8 cellular contexts compared by ENCODE assay signal in genomic region chr7:974820-975681, GRCh38. TPM values are rescaled to one million over a fixed set of nuclear protein-coding genes. Genes with fewer than 3 reads are reported as not detected.
DNase-seq lines count a peak whose midpoint lies in the region; ATAC-seq, FAIRE-seq and TF ChIP-seq lines count a peak whose summit lies in the region.

Gene COX19, minus strand, starts transcription at chr7:975549. Its CDS starts 40 bp downstream, at chr7:975509.

- intact Hi-C loops in OCI-LY7 (cut with micrococcal nuclease; ENCODE audit: unreplicated experiment) = loop anchor here (1.0 to 2.0 kb wide), 2 partner anchors 66 to 111 kb away; no protein-coding TSS in a partner anchor

- POLR2A ChIA-PET in OCI-LY7 (lab: Charles Lee) = interaction anchor here (0.6 to 1.4 kb wide), 7 partner anchors 8 to 1921 kb away, joined by 3 read pairs; no protein-coding TSS in a partner anchor

- H3K79me2 ChIP-seq in OCI-LY7 (ENCODE audit: insufficient read depth, low read depth, low read length) = peaks cover 47% of the 10 kb centered on the region

- FAIRE-seq in HTR-8/SVneo (lab: Jason Lieb, UNC) = peak; percentile 23

- CTCF ChIA-PET in OCI-LY7 (lab: Charles Lee; ENCODE audit: unreplicated experiment) = no interaction called here

- peaks cover 9% of the 10 kb centered on the region for H4K20me1 ChIP-seq in OCI-LY7 (ENCODE audit: insufficient read depth, low read length)

- peaks cover 32% of the 10 kb centered on the region for H3K36me3 ChIP-seq in OCI-LY7 (ENCODE audit: insufficient read depth, low read length)

- H3K9me3 ChIP-seq in OCI-LY7 (ENCODE audit: low read length) (no peaks in the 10 kb centered on the region), mononuclear cell (ENCODE audit: low read depth, low read length) (no peaks in the 10 kb centered on the region)

- ATAC-seq in GM21367 (IDR thresholded peaks at IDR 0.05; ENCODE audit: unreplicated experiment) = peak; percentile 62

- BruUV-seq in OCI-LY7 (replicated peaks; lab: Mats Ljungman, UMichigan) = no TSS peak

- peak within 1 kb of the TSS; percentile 89 for H3K4me2 ChIP-seq in OCI-LY7 (ENCODE audit: low read length)

- H3K27me3 ChIP-seq in mononuclear cell (ENCODE audit: insufficient read depth, low read length) = no peaks in the 10 kb centered on the region

- DNase-seq in COLO829 (ENCODE audit: low spot score) (peak; percentile 88), HTR-8/SVneo (ENCODE audit: insufficient read length, low spot score) (peak; percentile 97), OCI-LY7 (ENCODE audit: low spot score) (peak; percentile 94), epidermal melanocyte (ENCODE audit: insufficient read length, low spot score) (peak; percentile 87)
- peak; percentile 95 for DNase-seq in activated CD8-positive, alpha-beta memory T cell treated with anti-CD3 and anti-CD28 coated beads, Interleukin-2, amount 50 U/mL, for 48 hours
- DNase-seq in stimulated activated CD8-positive, alpha-beta memory T cell treated with anti-CD3 and anti-CD28 coated beads, Interleukin-2, amount 100 ng/mL, for 1 hour (ENCODE audit: low read depth in 2 of 2) = peak; percentile 83 to 85

- no peak for TF ChIP-seq CTCF in OCI-LY7 (conservative IDR thresholded peaks at IDR 0.05; ENCODE audit: low read length)

- H3K4me3 ChIP-seq in OCI-LY7 (ENCODE audit: low read depth, low read length, poor library complexity, severe bottlenecking) (peak within 1 kb of the TSS; percentile 100), mononuclear cell (ENCODE audit: low read length) (peak within 1 kb of the TSS; percentile 98)

- H3K4me1 ChIP-seq in OCI-LY7 (ENCODE audit: insufficient read depth, low read length, poor library complexity, severe bottlenecking) = peaks cover 74% of the 10 kb centered on the region
- H3K4me1 ChIP-seq in mononuclear cell (ENCODE audit: insufficient read depth, low read length) = peaks cover 34% of the 10 kb centered on the region

- no peak within 1 kb of the TSS for H2AFZ ChIP-seq in OCI-LY7 (ENCODE audit: low read length)

- H3K27ac ChIP-seq in OCI-LY7 (ENCODE audit: low read depth, low read length, poor library complexity, severe bottlenecking) = peak within 1 kb of the TSS; percentile 73

- no peaks in the 10 kb centered on the region for H3K9me2 ChIP-seq in OCI-LY7 (ENCODE audit: insufficient read depth, low read length)

RNA-seq across cellular contexts. Expression of gene COX19, which starts in this region (rescaled TPM):
- 20.3 and 23.2 TPM in 2 replicates for total RNA-seq in OCI-LY7 (2014; rRNA removed; shearing (Covaris generic))
- total RNA-seq in OCI-LY7 (2022) (43.1 and 45.7 TPM in 2 replicates), mononuclear cell (33.4 TPM)

Comparison
In these comparisons a context has a peak if more than half of its experiments do, and no peak if none do; other contexts are left out.
1. Peak in every context shown above with its lines: DNase-seq, ATAC-seq, H3K4me3 ChIP-seq and H3K27ac ChIP-seq.